ENCODE assay signal across 9 cellular contexts in genomic region chr1:39882152-39882551, GRCh38. TPM values are rescaled to one million over a fixed set of nuclear protein-coding genes. Genes with fewer than 3 reads are reported as not detected.
DNase-seq lines count a peak whose midpoint lies in the region; ATAC-seq and TF ChIP-seq lines count a peak whose summit lies in the region.
"Had no signal": no experiment of that assay in that cellular context is flagged by ENCODE, and none has a peak within 500 bp of the region (broad histone marks: within the 10 kb centered on the region; RNA-seq: fewer than 3 reads in every experiment).

No MANE protein-coding gene starts in this region.

- no peak for DNase-seq in CD8-positive, alpha-beta T cell
- DNase-seq in NCI-H510A (lab: John Stamatoyannopoulos, UW) (peak; percentile 81), NCI-H1048 (lab: John Stamatoyannopoulos, UW) (no peak), hippocampal formation (lab: John Stamatoyannopoulos, UW) (no peak), AG08396 (ENCODE audit: low spot score) (no peak)
- DNase-seq in effector memory CD4-positive, alpha-beta T cell = no peak
- DNase-seq in activated CD4-positive, CD25-positive, alpha-beta regulatory T cell treated with anti-CD3 and anti-CD28 coated beads, Interleukin-2, amount 50 U/mL, for 72 hours = no peak
- DNase-seq: NK-92 treated with Interleukin-12 subunit alpha and Interleukin-12 subunit beta, amount 100 ng/mL, for 24 hours had no signal

- H3K36me3 ChIP-seq in CD8-positive, alpha-beta T cell (ENCODE audit: insufficient read depth, low read length) = no peaks in the 10 kb centered on the region
- H3K36me3 ChIP-seq in effector memory CD4-positive, alpha-beta T cell (ENCODE audit: control insufficient read depth, insufficient read depth, low read length) = no peaks in the 10 kb centered on the region
- H3K36me3 ChIP-seq in neuron (ENCODE audit: insufficient read depth, low read length) = peaks cover 13% of the 10 kb centered on the region

- H3K4me1 ChIP-seq in CD8-positive, alpha-beta T cell (ENCODE audit: insufficient read depth, low read length) = peaks cover 22% of the 10 kb centered on the region
- H3K4me1 ChIP-seq in effector memory CD4-positive, alpha-beta T cell (ENCODE audit: control insufficient read depth, insufficient read depth, low read length, poor library complexity, severe bottlenecking) = peaks cover 9% of the 10 kb centered on the region
- peaks cover 25% of the 10 kb centered on the region for H3K4me1 ChIP-seq in neuron (ENCODE audit: insufficient read depth, low read length)

- CTCF ChIA-PET in CD8-positive, alpha-beta T cell (lab: Charles Lee) = interaction anchor here (1.2 to 3.5 kb wide), 2 partner anchors 15 to 20 kb away, joined by 4 to 17 read pairs; partner anchors contain the start of gene MYCL

- H3K9me3 Mint-ChIP-seq in CD8-positive, alpha-beta T cell = no peaks in the 10 kb centered on the region

- ATAC-seq in CD8-positive, alpha-beta T cell = no peak

- H3K27me3 Mint-ChIP-seq in CD8-positive, alpha-beta T cell (ENCODE audit: low read depth) = no peaks in the 10 kb centered on the region

- peak overlapping the region; percentile 99 for H3K4me3 ChIP-seq in CD8-positive, alpha-beta T cell (ENCODE audit: low read depth, low read length)
- H3K4me3 ChIP-seq in effector memory CD4-positive, alpha-beta T cell (ENCODE audit: insufficient read depth, low read depth, low read length, poor library complexity, severe bottlenecking) = peak overlapping the region; percentile 98
- H3K4me3 ChIP-seq in neuron (ENCODE audit: low read length) = peak overlapping the region; percentile 92

- no peak overlapping the region for H2AFZ ChIP-seq in neuron (ENCODE audit: low read depth, low read length)

- TF ChIP-seq CTCF in CD8-positive, alpha-beta T cell (IDR thresholded peaks at IDR 0.05) = no peak

- no peak overlapping the region for H3K27ac Mint-ChIP-seq in CD8-positive, alpha-beta T cell

- no peaks in the 10 kb centered on the region for H3K27me3 ChIP-seq in CD8-positive, alpha-beta T cell (ENCODE audit: insufficient read depth, low read length)
- H3K27me3 ChIP-seq in effector memory CD4-positive, alpha-beta T cell (replicated peaks; ENCODE audit: control insufficient read depth, insufficient read depth, low read length, poor library complexity, severe bottlenecking) = no peaks in the 10 kb centered on the region
- no peaks in the 10 kb centered on the region for H3K27me3 ChIP-seq in neuron (ENCODE audit: insufficient read depth, low read length)

- no peak overlapping the region for H3K27ac ChIP-seq in CD8-positive, alpha-beta T cell (ENCODE audit: low read depth, low read length)
- H3K27ac ChIP-seq in effector memory CD4-positive, alpha-beta T cell (ENCODE audit: insufficient read depth, low read length, poor library complexity, severe bottlenecking) = no peak overlapping the region

- peaks cover 43% of the 10 kb centered on the region for H3K4me1 Mint-ChIP-seq in CD8-positive, alpha-beta T cell (ENCODE audit: low read depth)

- POLR2A ChIA-PET in CD8-positive, alpha-beta T cell (lab: Charles Lee) = interaction anchor here (1.2 kb wide), 1 partner anchor 10 kb away, joined by 5 read pairs; no protein-coding TSS in a partner anchor

- intact Hi-C loops in CD8-positive, alpha-beta T cell (cut with DNase I, micrococcal nuclease) = loop anchor here (2.0 to 10.0 kb wide), 3 partner anchors 65 to 307 kb away; partner anchors contain the start of genes MFSD2A (in 1 of the 2) and PABPC4 (in 1 of the 2)

- peak overlapping the region; percentile 94 for H3K4me3 Mint-ChIP-seq in CD8-positive, alpha-beta T cell

- no peaks in the 10 kb centered on the region for H3K9me3 ChIP-seq in CD8-positive, alpha-beta T cell (ENCODE audit: low read length)
- H3K9me3 ChIP-seq in effector memory CD4-positive, alpha-beta T cell (ENCODE audit: control insufficient read depth, low read length) = no peaks in the 10 kb centered on the region
- H3K9me3 ChIP-seq in neuron (ENCODE audit: low read length) = no peaks in the 10 kb centered on the region

- peaks cover 17% of the 10 kb centered on the region for H3K36me3 Mint-ChIP-seq in CD8-positive, alpha-beta T cell

RNA-seq across cellular contexts. Expression of gene TRIT1, which starts 1.2 kb away (rescaled TPM):
- total RNA-seq in CD8-positive, alpha-beta T cell = 1 to 10 TPM; 5.2 to 5.8 TPM

RNA-seq across cellular contexts. Expression of gene MYCL, which starts 19.6 kb away (rescaled TPM):
- under 1 TPM in 1 of 2 experiments, not detected in 1; 0.22 TPM for total RNA-seq in CD8-positive, alpha-beta T cell
